Comparison of ENCODE assay signal across 22 cellular contexts in the genomic region with DNA sequence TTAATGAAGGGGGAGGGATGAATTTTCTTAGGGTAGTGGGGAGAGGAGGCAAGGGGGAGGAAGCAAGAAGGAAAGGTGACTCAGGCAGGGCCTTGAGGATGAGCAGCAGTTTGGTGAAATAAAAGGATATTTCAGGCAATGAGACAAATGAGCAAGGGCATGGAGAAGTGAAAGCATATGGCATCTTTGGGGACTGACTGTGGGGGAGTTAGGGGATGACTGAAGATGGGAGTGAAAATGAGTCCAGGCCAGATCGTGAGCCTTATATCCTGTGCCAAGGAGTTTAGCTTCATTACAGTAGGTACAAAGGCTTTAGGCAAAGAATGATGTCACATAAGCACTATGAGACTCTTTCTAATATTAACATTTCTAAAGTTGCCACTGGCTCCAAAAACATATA. TPM values are rescaled to one million over a fixed set of nuclear protein-coding genes. Genes with fewer than 3 reads are reported as not detected.
A peak's percentile ranks its signal among the peaks of the same experiment; 100 is the strongest.
DNase-seq lines count a peak whose midpoint lies in the region; ATAC-seq and TF ChIP-seq lines count a peak whose summit lies in the region.
"Had no signal": no experiment of that assay in that cellular context is flagged by ENCODE, and none has a peak within 500 bp of the region (broad histone marks: within the 10 kb centered on the region; RNA-seq: fewer than 3 reads in every experiment).

No MANE protein-coding gene starts in this region.

- no peak for ATAC-seq in heart left ventricle
- ATAC-seq in upper lobe of left lung (ENCODE audit: low FRiP score in 2 of 2), result no peak
- ATAC-seq: naive thymus-derived CD8-positive, alpha-beta T cell had no signal

- TF ChIP-seq POLR2A in heart left ventricle (IDR thresholded peaks at IDR 0.05), result no peak
- TF ChIP-seq POLR2A in NB4 (IDR thresholded peaks at IDR 0.05; ENCODE audit: extremely low read depth, insufficient read length), result no peak
- no peak for TF ChIP-seq POLR2A in upper lobe of left lung (IDR thresholded peaks at IDR 0.05)

- peak overlapping the region; percentile 0 for H3K27ac Mint-ChIP-seq in stimulated activated naive CD8-positive, alpha-beta T cell treated with anti-CD3 and anti-CD28 coated beads, Interleukin-15, Interleukin-2, amounts not matched to agents 100 ng/mL and 50 ng/mL, for 24 hours

- no peak overlapping the region for H3K4me3 Mint-ChIP-seq in stimulated activated naive CD8-positive, alpha-beta T cell treated with anti-CD3 and anti-CD28 coated beads, Interleukin-15, Interleukin-2, amounts not matched to agents 100 ng/mL and 50 ng/mL, for 24 hours
- H3K4me3 Mint-ChIP-seq: naive thymus-derived CD8-positive, alpha-beta T cell had no signal

- DNase-seq in cardiac muscle cell (ENCODE audit: low read depth in 1 of 2, low spot score in 1 of 2), result no peak
- DNase-seq in heart left ventricle, result no peak
- peak; percentile 28 for DNase-seq in NB4 (ENCODE audit: low read depth)
- peak; percentile 30 for DNase-seq in fibroblast of mammary gland (ENCODE audit: low read depth)
- no peak for DNase-seq in upper lobe of left lung
- DNase-seq in NCI-H510A treated with DMSO at 0.1 percent for 48 hours (lab: John Stamatoyannopoulos, UW), result no peak
- no peak for DNase-seq in GM19240 (ENCODE audit: insufficient read length, low spot score)
- DNase-seq: activated CD4-positive, CD25-positive, alpha-beta regulatory T cell; dermis blood vessel endothelial cell; DMS79 treated with DMSO at 0.1 percent for 48 hours; Kasumi-1; kidney glomerular epithelial cell; naive thymus-derived CD8-positive, alpha-beta T cell; NCI-H1417 treated with DMSO at 0.1 percent for 48 hours; NCI-H526 treated with DMSO at 0.1 percent for 48 hours; stimulated activated CD4-positive, alpha-beta T cell treated with anti-CD3 and anti-CD28 coated beads, Interleukin-2, amount 100 ng/mL, for 48 hours; T-helper 2 cell had no signal

- intact Hi-C loops in heart left ventricle (cut with DNase I), result no loop called here

- peaks cover 17% of the 10 kb centered on the region for H3K4me1 Mint-ChIP-seq in stimulated activated naive CD8-positive, alpha-beta T cell treated with anti-CD3 and anti-CD28 coated beads, Interleukin-15, Interleukin-2, amounts not matched to agents 100 ng/mL and 50 ng/mL, for 24 hours (ENCODE audit: low read depth)

- peak overlapping the region; percentile 13 for H3K27ac ChIP-seq in cardiac muscle cell
- no peak overlapping the region for H3K27ac ChIP-seq in heart left ventricle
- no peak overlapping the region for H3K27ac ChIP-seq in upper lobe of left lung
- H3K27ac ChIP-seq: prostate gland, skin epidermis, suprapubic skin, vagina had no signal

- no peak for TF ChIP-seq EP300 in upper lobe of left lung (IDR thresholded peaks at IDR 0.05)

- H3K27me3 ChIP-seq in cardiac muscle cell, result no peaks in the 10 kb centered on the region
- H3K27me3 ChIP-seq in heart left ventricle, result no peaks in the 10 kb centered on the region
- no peaks in the 10 kb centered on the region for H3K27me3 ChIP-seq in upper lobe of left lung
- H3K27me3 ChIP-seq: suprapubic skin, vagina had no signal

- H3K9me3 ChIP-seq in cardiac muscle cell (ENCODE audit: low read depth), result no peaks in the 10 kb centered on the region
- no peaks in the 10 kb centered on the region for H3K9me3 ChIP-seq in heart left ventricle
- H3K9me3 ChIP-seq in upper lobe of left lung, result no peaks in the 10 kb centered on the region
- H3K9me3 ChIP-seq: prostate gland, suprapubic skin, vagina had no signal

- H3K27me3 Mint-ChIP-seq in stimulated activated naive CD8-positive, alpha-beta T cell treated with anti-CD3 and anti-CD28 coated beads, Interleukin-15, Interleukin-2, amounts not matched to agents 100 ng/mL and 50 ng/mL, for 24 hours, result no peaks in the 10 kb centered on the region
- H3K27me3 Mint-ChIP-seq: naive thymus-derived CD8-positive, alpha-beta T cell had no signal

- peaks cover 13% of the 10 kb centered on the region for H3K4me1 ChIP-seq in cardiac muscle cell (ENCODE audit: low read depth)
- H3K4me1 ChIP-seq in heart left ventricle, result peaks cover 0 to 15% (median 4%) of the 10 kb centered on the region in 12 donors
- peaks cover 0 to 12% (median 0%) of the 10 kb centered on the region in 4 donors for H3K4me1 ChIP-seq in upper lobe of left lung
- H3K4me1 ChIP-seq: prostate gland, suprapubic skin had no signal

- no peaks in the 10 kb centered on the region for H3K9me3 Mint-ChIP-seq in stimulated activated naive CD8-positive, alpha-beta T cell treated with anti-CD3 and anti-CD28 coated beads, Interleukin-15, Interleukin-2, amounts not matched to agents 100 ng/mL and 50 ng/mL, for 24 hours
- H3K9me3 Mint-ChIP-seq: naive thymus-derived CD8-positive, alpha-beta T cell had no signal

- H3K36me3 Mint-ChIP-seq in stimulated activated naive CD8-positive, alpha-beta T cell treated with anti-CD3 and anti-CD28 coated beads, Interleukin-15, Interleukin-2, amounts not matched to agents 100 ng/mL and 50 ng/mL, for 24 hours (ENCODE audit: low read depth), result peaks cover 44% of the 10 kb centered on the region

- no peaks in the 10 kb centered on the region for H3K36me3 ChIP-seq in cardiac muscle cell
- H3K36me3 ChIP-seq in heart left ventricle, result peaks cover 0 to 37% (median 13%) of the 10 kb centered on the region in 9 donors
- H3K36me3 ChIP-seq in upper lobe of left lung, result peaks cover 0 to 26% (median 6%) of the 10 kb centered on the region in 4 donors
- H3K36me3 ChIP-seq: prostate gland had no signal

- TF ChIP-seq CTCF in cardiac muscle cell (IDR thresholded peaks at IDR 0.05; ENCODE audit: low read depth, low read length), result no peak
- no peak for TF ChIP-seq CTCF in heart left ventricle (IDR thresholded peaks at IDR 0.05)
- TF ChIP-seq CTCF in NB4 (IDR thresholded peaks at IDR 0.05; ENCODE audit: low read depth, low read length), result no peak
- TF ChIP-seq CTCF in fibroblast of mammary gland (conservative IDR thresholded peaks at IDR 0.05; ENCODE audit: control insufficient read depth, insufficient read depth, low read depth, low read length), result no peak
- TF ChIP-seq CTCF in upper lobe of left lung (IDR thresholded peaks at IDR 0.05), result no peak

- no peak overlapping the region for H3K4me3 ChIP-seq in cardiac muscle cell
- no peak overlapping the region for H3K4me3 ChIP-seq in heart left ventricle
- no peak overlapping the region for H3K4me3 ChIP-seq in NB4 (ENCODE audit: low read depth, low read length)
- H3K4me3 ChIP-seq in fibroblast of mammary gland (ENCODE audit: control insufficient read depth, low read depth, low read length), result no peak overlapping the region
- H3K4me3 ChIP-seq in upper lobe of left lung, result no peak overlapping the region
- H3K4me3 ChIP-seq: prostate gland, skin epidermis, suprapubic skin, vagina had no signal

- WGBS in heart left ventricle, 4 donors, result 61 to 79% (median 66%) methylated on average over 1 of the region's 1 CpG
- WGBS in upper lobe of left lung, 2 donors, result 68 to 83% methylated on average over 1 of the region's 1 CpG

RNA-seq across cellular contexts. Expression of a gene that starts 51.9 kb away (rescaled TPM):
- total RNA-seq in cardiac muscle cell (42.7 and 55.9 TPM in 2 replicates), heart left ventricle (100 to 1,000 TPM in 8 of 9 donors, 10 to 100 TPM in 1; 91.2 to 191 (median 116) TPM), upper lobe of left lung (100 to 1,000 TPM in 2 of 6 donors, 10 to 100 TPM in 4; 50.3 to 111 (median 93.6) TPM)
- polyA plus RNA-seq in cardiac muscle cell (9.6 and 14.6 TPM in 2 replicates), heart left ventricle (100 to 1,000 TPM in 1 of 2 donors, 10 to 100 TPM in 1; 95.4 to 150 TPM)

Comparison
In these comparisons a context has a peak if more than half of its experiments do, and no peak if none do; other contexts are left out.
1. DNase-seq: peak in NB4 (single experiment) and fibroblast of mammary gland (single experiment); none in cardiac muscle cell (0 of 2), heart left ventricle (0 of 5), upper lobe of left lung (0 of 2), NCI-H510A treated with DMSO at 0.1 percent for 48 hours (single experiment) and GM19240 (single experiment).